22 cellular contexts compared by ENCODE assay signal in genomic region chr12:131457331-131458047, GRCh38.
"Had no signal": no experiment of that assay in that cellular context is flagged by ENCODE, and none has a peak within 500 bp of the region (broad histone marks: within the 10 kb centered on the region; RNA-seq: fewer than 3 reads in every experiment).

No MANE protein-coding gene starts in this region.

- H3K4me1 Mint-ChIP-seq: activated CD4-positive, alpha-beta memory T cell treated with anti-CD3 and anti-CD28 coated beads, Interleukin-2, amount 10 ng/mL, durations not matched to agents 7 days and 5 days; activated CD4-positive, alpha-beta T cell treated with anti-CD3 and anti-CD28 coated beads, Interleukin-2, amount 10 ng/mL, durations not matched to agents 7 days and 5 days; activated naive CD4-positive, alpha-beta T cell treated with anti-CD3 and anti-CD28 coated beads, Interleukin-2, amount 50 U/mL, for 24 hours; activated naive CD8-positive, alpha-beta T cell treated with anti-CD3 and anti-CD28 coated beads, Interleukin-2, amount 50 U/mL, for 24 hours had no signal

- H3K9me3 Mint-ChIP-seq: activated CD4-positive, alpha-beta memory T cell treated with anti-CD3 and anti-CD28 coated beads, Interleukin-2, amount 10 ng/mL, durations not matched to agents 7 days and 5 days; activated CD4-positive, alpha-beta T cell treated with anti-CD3 and anti-CD28 coated beads, Interleukin-2, amount 10 ng/mL, durations not matched to agents 7 days and 5 days; activated naive CD4-positive, alpha-beta T cell treated with anti-CD3 and anti-CD28 coated beads, Interleukin-2, amount 50 U/mL, for 24 hours; activated naive CD8-positive, alpha-beta T cell treated with anti-CD3 and anti-CD28 coated beads, Interleukin-2, amount 50 U/mL, for 24 hours; activated T-helper 2 cell treated with anti-CD3 and anti-CD28 coated beads, Interferon-gamma antibody, Interleukin-2, Interleukin-4, amounts not matched to agents 10 μg/mL and 5 μg/mL and 100 μg/mL, durations not matched to agents 14 hours and 24 hours and 36 hours; endodermal cell; natural killer cell treated with Interleukin-12 subunit alpha and Interleukin-12 subunit beta and Interleukin-15 and Interleukin-18, amount 100 ng/mL, for 72 hours; type B pancreatic cell had no signal

- H3K9me3 ChIP-seq: breast epithelium, heart left ventricle, lower lobe of right lung, mucosa of descending colon, pancreas, right atrium auricular region had no signal

- H3K4me3 ChIP-seq: breast epithelium, heart left ventricle, lower lobe of right lung, mucosa of descending colon, pancreas, right atrium auricular region had no signal

- H3K4me3 Mint-ChIP-seq: activated CD4-positive, alpha-beta memory T cell treated with anti-CD3 and anti-CD28 coated beads, Interleukin-2, amount 10 ng/mL, durations not matched to agents 7 days and 5 days; activated CD4-positive, alpha-beta T cell treated with anti-CD3 and anti-CD28 coated beads, Interleukin-2, amount 10 ng/mL, durations not matched to agents 7 days and 5 days; activated naive CD4-positive, alpha-beta T cell treated with anti-CD3 and anti-CD28 coated beads, Interleukin-2, amount 50 U/mL, for 24 hours; activated naive CD8-positive, alpha-beta T cell treated with anti-CD3 and anti-CD28 coated beads, Interleukin-2, amount 50 U/mL, for 24 hours; endodermal cell; natural killer cell treated with Interleukin-12 subunit alpha and Interleukin-12 subunit beta and Interleukin-15 and Interleukin-18, amount 100 ng/mL, for 72 hours; T-helper 17 cell; type B pancreatic cell had no signal

- DNase-seq: activated CD4-positive, alpha-beta memory T cell treated with anti-CD3 and anti-CD28 coated beads, Interleukin-2, amount 10 ng/mL, durations not matched to agents 7 days and 5 days; activated CD4-positive, alpha-beta T cell treated with anti-CD3 and anti-CD28 coated beads for 1 hour; activated CD4-positive, alpha-beta T cell treated with anti-CD3 and anti-CD28 coated beads, Interleukin-2, amount 10 ng/mL, durations not matched to agents 7 days and 5 days; activated naive CD8-positive, alpha-beta T cell treated with anti-CD3 and anti-CD28 coated beads, Interleukin-2, amount 50 U/mL, for 24 hours; activated T-cell treated with anti-CD3 and anti-CD28 coated beads, Interleukin-2, amount 50 U/mL, for 48 hours; amygdala; central memory CD4-positive, alpha-beta T cell; endodermal cell; foreskin fibroblast; heart left ventricle; lower lobe of right lung; mesendoderm; pancreas; stimulated activated naive CD4-positive, alpha-beta T cell; T-helper 17 cell had no signal

- H3K27me3 ChIP-seq: pancreas, right atrium auricular region had no signal

- H3K36me3 ChIP-seq: breast epithelium, heart left ventricle, lower lobe of right lung, pancreas, right atrium auricular region had no signal

- H3K4me1 ChIP-seq: breast epithelium, heart left ventricle, lower lobe of right lung, pancreas, right atrium auricular region had no signal

- H3K27ac Mint-ChIP-seq: activated CD4-positive, alpha-beta memory T cell treated with anti-CD3 and anti-CD28 coated beads, Interleukin-2, amount 10 ng/mL, durations not matched to agents 7 days and 5 days; activated CD4-positive, alpha-beta T cell treated with anti-CD3 and anti-CD28 coated beads, Interleukin-2, amount 10 ng/mL, durations not matched to agents 7 days and 5 days; activated naive CD4-positive, alpha-beta T cell treated with anti-CD3 and anti-CD28 coated beads, Interleukin-2, amount 50 U/mL, for 24 hours; activated naive CD8-positive, alpha-beta T cell treated with anti-CD3 and anti-CD28 coated beads, Interleukin-2, amount 50 U/mL, for 24 hours; activated T-helper 2 cell treated with anti-CD3 and anti-CD28 coated beads, Interferon-gamma antibody, Interleukin-2, Interleukin-4, amounts not matched to agents 10 μg/mL and 5 μg/mL and 100 μg/mL, durations not matched to agents 14 hours and 24 hours and 36 hours; endodermal cell; natural killer cell treated with Interleukin-12 subunit alpha and Interleukin-12 subunit beta and Interleukin-15 and Interleukin-18, amount 100 ng/mL, for 72 hours; T-helper 17 cell; type B pancreatic cell had no signal

- H3K27ac ChIP-seq: breast epithelium, heart left ventricle, lower lobe of right lung, pancreas, right atrium auricular region had no signal

- H3K36me3 Mint-ChIP-seq: activated naive CD4-positive, alpha-beta T cell treated with anti-CD3 and anti-CD28 coated beads, Interleukin-2, amount 50 U/mL, for 24 hours; natural killer cell treated with Interleukin-12 subunit alpha and Interleukin-12 subunit beta and Interleukin-15 and Interleukin-18, amount 100 ng/mL, for 72 hours; type B pancreatic cell had no signal
